8 cellular contexts compared by ENCODE assay signal in genomic region chr19:30227071-30227621, GRCh38.
DNase-seq lines count a peak whose midpoint lies in the region; ATAC-seq and TF ChIP-seq lines count a peak whose summit lies in the region.

No MANE protein-coding gene starts in this region.

- H3K27ac Mint-ChIP-seq in CD4-positive, CD25-positive, alpha-beta regulatory T cell = no peak overlapping the region

- intact Hi-C loops in left lung (cut with DNase I) = no loop called here
- intact Hi-C loops in thyroid gland (cut with DNase I) = no loop called here

- in situ Hi-C loops in astrocyte of the spinal cord (cut with HindIII; ENCODE audit: low sequenced_read_pairs) = no loop called here

- H3K4me3 Mint-ChIP-seq in CD4-positive, CD25-positive, alpha-beta regulatory T cell = peak overlapping the region; percentile 35 to 90 (median 84)

- H3K27me3 ChIP-seq in CD4-positive, CD25-positive, alpha-beta regulatory T cell (ENCODE audit: control insufficient read depth, insufficient read depth, low read length) = peaks cover 21% of the 10 kb centered on the region
- H3K27me3 ChIP-seq in left lung (peaks cover 60 to 100% of the 10 kb centered on the region in 2 donors), thyroid gland (no peaks in the 10 kb centered on the region)

- no peak overlapping the region for H3K27ac ChIP-seq in CD4-positive, CD25-positive, alpha-beta regulatory T cell (ENCODE audit: insufficient read depth, low read length, poor library complexity, severe bottlenecking)
- no peak overlapping the region for H3K27ac ChIP-seq in left lung
- H3K27ac ChIP-seq in thyroid gland = peak overlapping the region in 2 of 3 donors; percentile 30 to 57

- H3K36me3 ChIP-seq in CD4-positive, CD25-positive, alpha-beta regulatory T cell (ENCODE audit: control insufficient read depth, insufficient read depth, low read length) = no peaks in the 10 kb centered on the region
- H3K36me3 ChIP-seq in left lung = no peaks in the 10 kb centered on the region
- no peaks in the 10 kb centered on the region for H3K36me3 ChIP-seq in thyroid gland

- peaks cover 77% of the 10 kb centered on the region for H3K27me3 Mint-ChIP-seq in CD4-positive, CD25-positive, alpha-beta regulatory T cell

- TF ChIP-seq POLR2A in thyroid gland (IDR thresholded peaks at IDR 0.05) = no peak

- 1% methylated on average over 24 to 32 of the region's 32 CpGs for WGBS in thyroid gland, 2 donors

- DNase-seq in CD4-positive, CD25-positive, alpha-beta regulatory T cell = no peak
- no peak for DNase-seq in astrocyte of the spinal cord (ENCODE audit: low read depth, low spot score)
- no peak for DNase-seq in left lung
- peak; percentile 45 to 52 for DNase-seq in thyroid gland
- no peak for DNase-seq in RKO (ENCODE audit: low spot score)
- no peak for DNase-seq in AG08396 (ENCODE audit: low spot score)

- H3K9me3 Mint-ChIP-seq in CD4-positive, CD25-positive, alpha-beta regulatory T cell = peaks cover 0 to 5% (median 2%) of the 10 kb centered on the region in 7 donors

- H3K4me3 ChIP-seq in CD4-positive, CD25-positive, alpha-beta regulatory T cell (ENCODE audit: low read depth, low read length) = peak overlapping the region; percentile 41
- peak overlapping the region; percentile 36 for H3K4me3 ChIP-seq in astrocyte of the spinal cord (ENCODE audit: low read depth, low read length)
- H3K4me3 ChIP-seq in left lung = peak overlapping the region; percentile 29 to 39
- H3K4me3 ChIP-seq in thyroid gland (replicated peaks in 1 of 3) = peak overlapping the region; percentile 3 to 59 (median 46)

- H3K36me3 Mint-ChIP-seq in CD4-positive, CD25-positive, alpha-beta regulatory T cell = peaks cover 3% of the 10 kb centered on the region

- no peaks in the 10 kb centered on the region for H3K9me3 ChIP-seq in CD4-positive, CD25-positive, alpha-beta regulatory T cell (ENCODE audit: control insufficient read depth in 2 of 2, low read length in 2 of 2)
- H3K9me3 ChIP-seq in left lung (no peaks in the 10 kb centered on the region), thyroid gland (no peaks in the 10 kb centered on the region)

- H3K4me1 ChIP-seq in CD4-positive, CD25-positive, alpha-beta regulatory T cell (ENCODE audit: control insufficient read depth, insufficient read depth, low read length, poor library complexity, severe bottlenecking) = peaks cover 35% of the 10 kb centered on the region
- H3K4me1 ChIP-seq in left lung = peaks cover 6 to 31% of the 10 kb centered on the region in 2 donors
- peaks cover 8 to 27% of the 10 kb centered on the region in 2 donors for H3K4me1 ChIP-seq in thyroid gland

- H3K4me1 Mint-ChIP-seq in CD4-positive, CD25-positive, alpha-beta regulatory T cell = peaks cover 5 to 35% (median 19%) of the 10 kb centered on the region in 4 donors

- TF ChIP-seq CTCF in astrocyte of the spinal cord (IDR thresholded peaks at IDR 0.05; ENCODE audit: low read depth, low read length) = no peak
- no peak for TF ChIP-seq CTCF in left lung (IDR thresholded peaks at IDR 0.05)
- no peak for TF ChIP-seq CTCF in thyroid gland (IDR thresholded peaks at IDR 0.05)

- peak in 1 of 2 donors; percentile 16 for ATAC-seq in CD4-positive, CD25-positive, alpha-beta regulatory T cell (ENCODE audit: low read depth in 2 of 2)
- ATAC-seq in HG02759 (IDR thresholded peaks at IDR 0.05; ENCODE audit: unreplicated experiment) (peak; percentile 22), left lung (peak; percentile 11), GM18498 (IDR thresholded peaks at IDR 0.05; ENCODE audit: unreplicated experiment) (no peak)

Comparison
In these comparisons a context has a peak if more than half of its experiments do, and no peak if none do; other contexts are left out.
1. DNase-seq: peak in thyroid gland (2 of 2); none in CD4-positive, CD25-positive, alpha-beta regulatory T cell (0 of 3), astrocyte of the spinal cord (single experiment), left lung (0 of 2), RKO (single experiment) and AG08396 (single experiment).
2. H3K27ac ChIP-seq: peak in thyroid gland (2 of 3); none in CD4-positive, CD25-positive, alpha-beta regulatory T cell (single experiment) and left lung (0 of 2).
3. Peak in every context shown above with its lines, with median percentiles within 50 percentile points of each other: H3K4me3 ChIP-seq.